8 cellular contexts compared by ENCODE assay signal in genomic region chr1:201505505-201505893, GRCh38. TPM values are rescaled to one million over a fixed set of nuclear protein-coding genes. Genes with fewer than 3 reads are reported as not detected.
A peak's percentile ranks its signal among the peaks of the same experiment; 100 is the strongest.
DNase-seq lines count a peak whose midpoint lies in the region; ATAC-seq, FAIRE-seq and TF ChIP-seq lines count a peak whose summit lies in the region.

No MANE protein-coding gene starts in this region.

- no peaks in the 10 kb centered on the region for H3K9me3 Mint-ChIP-seq in CD8-positive, alpha-beta memory T cell
- no peaks in the 10 kb centered on the region for H3K9me3 Mint-ChIP-seq in activated T-helper 1 cell treated with anti-CD3 and anti-CD28 coated beads, Interleukin-12 subunit alpha, Interleukin-12 subunit beta, Interleukin-2, Interleukin-4 antibody, amounts not matched to agents 30 ng/mL and 10 ng/mL and 1 ng/mL, durations not matched to agents 14 hours and 24 hours and 36 hours
- H3K9me3 Mint-ChIP-seq in stimulated activated naive B cell treated with anti-CD40 and anti-IgM and Interleukin-4, amounts not matched to agents 10 μg/mL and 1 μg/mL and 100 μg/mL, for 72 hours = no peaks in the 10 kb centered on the region

- intact Hi-C loops in activated T-helper 1 cell treated with anti-CD3 and anti-CD28 coated beads, Interleukin-12 subunit alpha, Interleukin-12 subunit beta, Interleukin-2, Interleukin-4 antibody, amounts not matched to agents 30 ng/mL and 10 ng/mL and 1 ng/mL, durations not matched to agents 14 hours and 24 hours and 36 hours (cut with micrococcal nuclease) = no loop called here

- H3K36me3 Mint-ChIP-seq in CD8-positive, alpha-beta memory T cell = peaks cover 0 to 6% (median 0%) of the 10 kb centered on the region in 3 donors
- H3K36me3 Mint-ChIP-seq in activated T-helper 1 cell treated with anti-CD3 and anti-CD28 coated beads, Interleukin-12 subunit alpha, Interleukin-12 subunit beta, Interleukin-2, Interleukin-4 antibody, amounts not matched to agents 30 ng/mL and 10 ng/mL and 1 ng/mL, durations not matched to agents 14 hours and 24 hours and 36 hours (ENCODE audit: low read depth) = peaks cover 3% of the 10 kb centered on the region
- H3K36me3 Mint-ChIP-seq in stimulated activated naive B cell treated with anti-CD40 and anti-IgM and Interleukin-4, amounts not matched to agents 10 μg/mL and 1 μg/mL and 100 μg/mL, for 72 hours = peaks cover 9 to 13% of the 10 kb centered on the region in 2 donors

- H3K27ac Mint-ChIP-seq in CD8-positive, alpha-beta memory T cell = peak overlapping the region in 6 of 8 donors; percentile 84 to 93 (median 90)
- H3K27ac Mint-ChIP-seq in activated T-helper 1 cell treated with anti-CD3 and anti-CD28 coated beads, Interleukin-12 subunit alpha, Interleukin-12 subunit beta, Interleukin-2, Interleukin-4 antibody, amounts not matched to agents 30 ng/mL and 10 ng/mL and 1 ng/mL, durations not matched to agents 14 hours and 24 hours and 36 hours = peak overlapping the region; percentile 64
- H3K27ac Mint-ChIP-seq in stimulated activated naive B cell treated with anti-CD40 and anti-IgM and Interleukin-4, amounts not matched to agents 10 μg/mL and 1 μg/mL and 100 μg/mL, for 72 hours = no peak overlapping the region

- no peak overlapping the region for H3K4me3 ChIP-seq in CD8-positive, alpha-beta memory T cell (ENCODE audit: low read length)

- no peak for TF ChIP-seq RAD21 in Ishikawa (IDR thresholded peaks at IDR 0.05; ENCODE audit: low read depth)

- no peaks in the 10 kb centered on the region for H3K27me3 ChIP-seq in CD8-positive, alpha-beta memory T cell (ENCODE audit: insufficient read depth, low read length, poor library complexity, severe bottlenecking)

- no peak overlapping the region for H3K27ac ChIP-seq in CD8-positive, alpha-beta memory T cell (ENCODE audit: low read depth, low read length)

- H3K9me3 ChIP-seq in CD8-positive, alpha-beta memory T cell (ENCODE audit: low read length) = no peaks in the 10 kb centered on the region

- FAIRE-seq in frontal cortex (lab: Jason Lieb, UNC) = no peak

- H3K36me3 ChIP-seq in CD8-positive, alpha-beta memory T cell (ENCODE audit: insufficient read depth, low read length) = no peaks in the 10 kb centered on the region

- CTCF ChIA-PET in CD8-positive, alpha-beta memory T cell (lab: Charles Lee) = interaction anchor here (1.8 to 19.3 kb wide), 2 partner anchors 9 to 23 kb away, joined by 7 to 406 read pairs; no protein-coding TSS in a partner anchor

- peak overlapping the region; percentile 68 to 91 (median 86) for H3K4me3 Mint-ChIP-seq in CD8-positive, alpha-beta memory T cell
- peak overlapping the region; percentile 93 for H3K4me3 Mint-ChIP-seq in activated T-helper 1 cell treated with anti-CD3 and anti-CD28 coated beads, Interleukin-12 subunit alpha, Interleukin-12 subunit beta, Interleukin-2, Interleukin-4 antibody, amounts not matched to agents 30 ng/mL and 10 ng/mL and 1 ng/mL, durations not matched to agents 14 hours and 24 hours and 36 hours
- peak overlapping the region; percentile 6 to 90 for H3K4me3 Mint-ChIP-seq in stimulated activated naive B cell treated with anti-CD40 and anti-IgM and Interleukin-4, amounts not matched to agents 10 μg/mL and 1 μg/mL and 100 μg/mL, for 72 hours

- peaks cover 25% of the 10 kb centered on the region for H3K4me1 ChIP-seq in CD8-positive, alpha-beta memory T cell (ENCODE audit: insufficient read depth, low read length)

- H3K27me3 Mint-ChIP-seq in CD8-positive, alpha-beta memory T cell = no peaks in the 10 kb centered on the region
- no peaks in the 10 kb centered on the region for H3K27me3 Mint-ChIP-seq in activated T-helper 1 cell treated with anti-CD3 and anti-CD28 coated beads, Interleukin-12 subunit alpha, Interleukin-12 subunit beta, Interleukin-2, Interleukin-4 antibody, amounts not matched to agents 30 ng/mL and 10 ng/mL and 1 ng/mL, durations not matched to agents 14 hours and 24 hours and 36 hours (ENCODE audit: insufficient read depth)
- no peaks in the 10 kb centered on the region for H3K27me3 Mint-ChIP-seq in stimulated activated naive B cell treated with anti-CD40 and anti-IgM and Interleukin-4, amounts not matched to agents 10 μg/mL and 1 μg/mL and 100 μg/mL, for 72 hours

- peaks cover 35 to 50% (median 46%) of the 10 kb centered on the region in 3 donors for H3K4me1 Mint-ChIP-seq in CD8-positive, alpha-beta memory T cell
- peaks cover 53% of the 10 kb centered on the region for H3K4me1 Mint-ChIP-seq in activated T-helper 1 cell treated with anti-CD3 and anti-CD28 coated beads, Interleukin-12 subunit alpha, Interleukin-12 subunit beta, Interleukin-2, Interleukin-4 antibody, amounts not matched to agents 30 ng/mL and 10 ng/mL and 1 ng/mL, durations not matched to agents 14 hours and 24 hours and 36 hours (ENCODE audit: low read depth)
- peaks cover 19 to 35% of the 10 kb centered on the region in 2 donors for H3K4me1 Mint-ChIP-seq in stimulated activated naive B cell treated with anti-CD40 and anti-IgM and Interleukin-4, amounts not matched to agents 10 μg/mL and 1 μg/mL and 100 μg/mL, for 72 hours

- no peak for ATAC-seq in stimulated activated naive B cell treated with anti-CD40 and anti-IgM and Interleukin-4, amounts not matched to agents 10 μg/mL and 1 μg/mL and 100 μg/mL, for 72 hours (replicated peaks)
- ATAC-seq in GM18870 (IDR thresholded peaks at IDR 0.05; ENCODE audit: unreplicated experiment) = no peak

- no peak for DNase-seq in CD8-positive, alpha-beta memory T cell
- DNase-seq in activated T-helper 1 cell treated with anti-CD3 and anti-CD28 coated beads, Interleukin-12 subunit alpha, Interleukin-12 subunit beta, Interleukin-2, Interleukin-4 antibody, amounts not matched to agents 30 ng/mL and 10 ng/mL and 1 ng/mL, durations not matched to agents 14 hours and 24 hours and 36 hours (ENCODE audit: low spot score) = no peak
- peak; percentile 66 for DNase-seq in hepatic stellate cell (ENCODE audit: low spot score)
- DNase-seq in stimulated activated naive B cell treated with anti-CD40 and anti-IgM and Interleukin-4, amounts not matched to agents 10 μg/mL and 1 μg/mL and 100 μg/mL, for 72 hours = no peak
- DNase-seq in frontal cortex (ENCODE audit: low spot score in 2 of 2) = no peak
- no peak for DNase-seq in activated naive CD4-positive, alpha-beta T cell (lab: John Stamatoyannopoulos, UW)

- TF ChIP-seq EP300 in Ishikawa (IDR thresholded peaks at IDR 0.05; ENCODE audit: borderline replicate concordance) = no peak

- POLR2A ChIA-PET in CD8-positive, alpha-beta memory T cell (lab: Charles Lee) = interaction anchor here (2.4 kb wide), 1 partner anchor 24 kb away, joined by 14 read pairs; no protein-coding TSS in a partner anchor

TF ChIP-seq in Ishikawa, 13 proteins besides CTCF, POLR2A, EP300 and RAD21:
- TF ChIP-seq TCF12 (IDR thresholded peaks at IDR 0.05; ENCODE audit: low read depth) (0 out of 2 replicates have a peak, but pooled peaks have one; percentile 18), TAF1 (IDR thresholded peaks at IDR 0.05; ENCODE audit: low read depth) (0 out of 2 replicates have a peak, but pooled peaks have one; percentile 34), MAX (IDR thresholded peaks at IDR 0.05) (no peak)

RNA-seq across cellular contexts. Expression of gene CSRP1, which starts 1.4 kb away (rescaled TPM):
- total RNA-seq in CD8-positive, alpha-beta memory T cell = 10 to 100 TPM; 66.9 to 67.6 TPM
- polyA plus RNA-seq in CD8-positive, alpha-beta memory T cell = 65.0 TPM
- 66.0 and 66.2 TPM in 2 replicates for total RNA-seq in activated T-helper 1 cell treated with anti-CD3 and anti-CD28 coated beads, Interleukin-12 subunit alpha, Interleukin-12 subunit beta, Interleukin-2, Interleukin-4 antibody, amounts not matched to agents 30 ng/mL and 10 ng/mL and 1 ng/mL, durations not matched to agents 14 hours and 24 hours and 36 hours
- 12.2 TPM for total RNA-seq in frontal cortex

RNA-seq across cellular contexts. Expression of gene NAV1, which starts 33.4 kb away (rescaled TPM):
- total RNA-seq in CD8-positive, alpha-beta memory T cell = under 1 TPM; 0.77 to 0.95 TPM
- 1.8 TPM for polyA plus RNA-seq in CD8-positive, alpha-beta memory T cell
- 0.83 and 1.6 TPM in 2 replicates for total RNA-seq in activated T-helper 1 cell treated with anti-CD3 and anti-CD28 coated beads, Interleukin-12 subunit alpha, Interleukin-12 subunit beta, Interleukin-2, Interleukin-4 antibody, amounts not matched to agents 30 ng/mL and 10 ng/mL and 1 ng/mL, durations not matched to agents 14 hours and 24 hours and 36 hours
- total RNA-seq in frontal cortex = 33.8 TPM

RNA-seq across cellular contexts. Expression of gene PHLDA3, which starts 36.5 kb away (rescaled TPM):
- total RNA-seq in CD8-positive, alpha-beta memory T cell = 10 to 100 TPM; 18.6 to 22.7 TPM
- 1.0 TPM for polyA plus RNA-seq in CD8-positive, alpha-beta memory T cell
- total RNA-seq in activated T-helper 1 cell treated with anti-CD3 and anti-CD28 coated beads, Interleukin-12 subunit alpha, Interleukin-12 subunit beta, Interleukin-2, Interleukin-4 antibody, amounts not matched to agents 30 ng/mL and 10 ng/mL and 1 ng/mL, durations not matched to agents 14 hours and 24 hours and 36 hours = 16.6 and 17.3 TPM in 2 replicates
- 5.7 TPM for total RNA-seq in frontal cortex

Comparison
In these comparisons a context has a peak if more than half of its experiments do, and no peak if none do; other contexts are left out.
1. RNA of gene NAV1, which starts 33.4 kb away (total RNA-seq): 33.8 TPM in frontal cortex (single experiment); 0.77 to 0.95 TPM in CD8-positive, alpha-beta memory T cell and 0.83 to 1.6 TPM in activated T-helper 1 cell treated with anti-CD3 and anti-CD28 coated beads, Interleukin-12 subunit alpha, Interleukin-12 subunit beta, Interleukin-2, Interleukin-4 antibody, amounts not matched to agents 30 ng/mL and 10 ng/mL and 1 ng/mL, durations not matched to agents 14 hours and 24 hours and 36 hours; every median in the first group is over 10 times any median in the second.
2. Peak in every context shown above with its lines, with median percentiles within 50 percentile points of each other: H3K4me3 Mint-ChIP-seq.